1 cellular context compared by ENCODE assay signal in genomic region chr14:33165144-33165925, GRCh38.
TF ChIP-seq lines count a peak whose summit lies in the region.

No MANE protein-coding gene starts in this region.

TF ChIP-seq in HepG2, 621 proteins besides CTCF, POLR2A, EP300 and RAD21 (continued from another document):
- TF ChIP-seq, protein P1, sequence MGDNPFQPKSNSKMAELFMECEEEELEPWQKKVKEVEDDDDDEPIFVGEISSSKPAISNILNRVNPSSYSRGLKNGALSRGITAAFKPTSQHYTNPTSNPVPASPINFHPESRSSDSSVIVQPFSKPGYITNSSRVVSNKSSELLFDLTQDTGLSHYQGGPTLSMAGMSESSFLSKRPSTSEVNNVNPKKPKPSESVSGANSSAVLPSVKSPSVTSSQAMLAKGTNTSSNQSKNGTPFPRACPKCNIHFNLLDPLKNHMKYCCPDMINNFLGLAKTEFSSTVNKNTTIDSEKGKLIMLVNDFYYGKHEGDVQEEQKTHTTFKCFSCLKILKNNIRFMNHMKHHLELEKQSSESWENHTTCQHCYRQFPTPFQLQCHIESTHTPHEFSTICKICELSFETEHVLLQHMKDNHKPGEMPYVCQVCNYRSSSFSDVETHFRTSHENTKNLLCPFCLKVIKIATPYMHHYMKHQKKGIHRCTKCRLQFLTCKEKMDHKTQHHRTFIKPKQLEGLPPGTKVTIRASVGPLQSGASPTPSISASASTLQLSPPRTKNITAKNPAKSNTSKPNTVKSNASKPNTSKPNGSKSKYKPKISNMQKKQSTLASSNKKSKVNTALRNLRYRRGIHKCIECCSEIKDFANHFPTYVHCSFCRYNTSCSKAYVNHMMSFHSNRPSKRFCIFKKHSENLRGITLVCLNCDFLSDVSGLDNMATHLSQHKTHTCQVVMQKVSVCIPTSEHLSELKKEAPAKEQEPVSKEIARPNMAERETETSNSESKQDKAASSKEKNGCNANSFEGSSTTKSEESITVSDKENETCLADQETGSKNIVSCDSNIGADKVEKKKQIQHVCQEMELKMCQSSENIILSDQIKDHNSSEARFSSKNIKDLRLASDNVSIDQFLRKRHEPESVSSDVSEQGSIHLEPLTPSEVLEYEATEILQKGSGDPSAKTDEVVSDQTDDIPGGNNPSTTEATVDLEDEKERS (CRISPR knock-in tag; IDR thresholded peaks at IDR 0.05) = no peak
- TF ChIP-seq AKNA (CRISPR knock-in tag; IDR thresholded peaks at IDR 0.05; ENCODE audit: borderline replicate concordance) = no peak
- TF ChIP-seq HOXA3 (CRISPR knock-in tag; IDR thresholded peaks at IDR 0.05) = no peak
